In genomic region chr21:39321424-39321823, GRCh38 we compare ENCODE assay signal across 21 cellular contexts. TPM values are rescaled to one million over a fixed set of nuclear protein-coding genes. Genes with fewer than 3 reads are reported as not detected.
A peak's percentile ranks its signal among the peaks of the same experiment; 100 is the strongest.
DNase-seq lines count a peak whose midpoint lies in the region; ATAC-seq and TF ChIP-seq lines count a peak whose summit lies in the region.
"Had no signal": no experiment of that assay in that cellular context is flagged by ENCODE, and none has a peak within 500 bp of the region (broad histone marks: within the 10 kb centered on the region; RNA-seq: fewer than 3 reads in every experiment).

No MANE protein-coding gene starts in this region.

- H4K20me1 ChIP-seq in OCI-LY7 (ENCODE audit: insufficient read depth, low read length), result no peaks in the 10 kb centered on the region
- H4K20me1 ChIP-seq in neural progenitor cell (ENCODE audit: low read depth), result no peaks in the 10 kb centered on the region

- intact Hi-C loops in OCI-LY7 (cut with micrococcal nuclease; ENCODE audit: unreplicated experiment) (no loop called here), head of caudate nucleus (cut with DNase I) (no loop called here), vagina (cut with DNase I) (no loop called here)

- H3K9me3 Mint-ChIP-seq in neural progenitor cell, result no peaks in the 10 kb centered on the region
- H3K9me3 Mint-ChIP-seq in activated T-cell treated with anti-CD3 and anti-CD28 coated beads, Interleukin-2, amount 50 U/mL, for 72 hours, result no peaks in the 10 kb centered on the region
- H3K9me3 Mint-ChIP-seq: activated CD4-positive, alpha-beta memory T cell treated with anti-CD3 and anti-CD28 coated beads, Interleukin-2, amount 10 ng/mL, durations not matched to agents 7 days and 5 days; activated naive CD8-positive, alpha-beta T cell treated with anti-CD3 and anti-CD28 coated beads, Interleukin-2, amount 50 U/mL, for 24 hours; natural killer cell treated with Interleukin-12 subunit alpha and Interleukin-12 subunit beta and Interleukin-15 and Interleukin-18, amount 100 ng/mL, for 72 hours had no signal

- H3K27ac ChIP-seq in OCI-LY7 (ENCODE audit: low read depth, low read length, poor library complexity, severe bottlenecking) (no peak overlapping the region), neural progenitor cell (no peak overlapping the region), vagina (no peak overlapping the region)
- H3K27ac ChIP-seq: left lung, parathyroid adenoma, thoracic aorta had no signal

- H3K4me3 Mint-ChIP-seq in neural progenitor cell, result no peak overlapping the region
- no peak overlapping the region for H3K4me3 Mint-ChIP-seq in activated T-cell treated with anti-CD3 and anti-CD28 coated beads, Interleukin-2, amount 50 U/mL, for 72 hours
- H3K4me3 Mint-ChIP-seq: activated CD4-positive, alpha-beta memory T cell treated with anti-CD3 and anti-CD28 coated beads, Interleukin-2, amount 10 ng/mL, durations not matched to agents 7 days and 5 days; activated naive CD8-positive, alpha-beta T cell treated with anti-CD3 and anti-CD28 coated beads, Interleukin-2, amount 50 U/mL, for 24 hours; CD14-positive monocyte; natural killer cell treated with Interleukin-12 subunit alpha and Interleukin-12 subunit beta and Interleukin-15 and Interleukin-18, amount 100 ng/mL, for 72 hours had no signal

- TF ChIP-seq POLR2A in vagina (IDR thresholded peaks at IDR 0.05), result no peak

- no peak overlapping the region for H3K9ac ChIP-seq in neural progenitor cell
- H3K9ac ChIP-seq: parathyroid adenoma had no signal

- TF ChIP-seq CTCF in OCI-LY7 (conservative IDR thresholded peaks at IDR 0.05; ENCODE audit: low read length) (no peak), epithelial cell of esophagus (IDR thresholded peaks at IDR 0.05; ENCODE audit: insufficient read depth, low read depth, low read length, missing control alignments) (no peak), neural progenitor cell (IDR thresholded peaks at IDR 0.05) (no peak), vagina (IDR thresholded peaks at IDR 0.05) (no peak)

- H3K27me3 ChIP-seq in neural progenitor cell (no peaks in the 10 kb centered on the region), vagina (no peaks in the 10 kb centered on the region)
- H3K27me3 ChIP-seq: left lung, right atrium auricular region had no signal

- H2AFZ ChIP-seq in OCI-LY7 (ENCODE audit: low read length) (peak overlapping the region; percentile 27; the same call in 1 of the 2 replicates), neural progenitor cell (replicated peaks) (no peak overlapping the region)
- H2AFZ ChIP-seq: parathyroid adenoma had no signal

- H3K79me2 ChIP-seq in OCI-LY7 (ENCODE audit: insufficient read depth, low read depth, low read length), result no peaks in the 10 kb centered on the region
- no peaks in the 10 kb centered on the region for H3K79me2 ChIP-seq in neural progenitor cell (ENCODE audit: low read depth)
- H3K79me2 ChIP-seq: parathyroid adenoma had no signal

- POLR2A ChIA-PET in OCI-LY7 (lab: Charles Lee), result interaction anchor here (0.7 kb wide), 1 partner anchor 41 kb away, joined by 5 read pairs; no protein-coding TSS in a partner anchor

- no peaks in the 10 kb centered on the region for H3K9me2 ChIP-seq in OCI-LY7 (ENCODE audit: insufficient read depth, low read length)

- peaks cover 6% of the 10 kb centered on the region for H3K36me3 Mint-ChIP-seq in neural progenitor cell
- H3K36me3 Mint-ChIP-seq in activated T-cell treated with anti-CD3 and anti-CD28 coated beads, Interleukin-2, amount 50 U/mL, for 72 hours (ENCODE audit: insufficient read depth in 2 of 2), result no peaks in the 10 kb centered on the region
- H3K36me3 Mint-ChIP-seq: CD14-positive monocyte; natural killer cell treated with Interleukin-12 subunit alpha and Interleukin-12 subunit beta and Interleukin-15 and Interleukin-18, amount 100 ng/mL, for 72 hours had no signal

- peak overlapping the region; percentile 0 for H3K27ac Mint-ChIP-seq in neural progenitor cell
- no peak overlapping the region for H3K27ac Mint-ChIP-seq in activated T-cell treated with anti-CD3 and anti-CD28 coated beads, Interleukin-2, amount 50 U/mL, for 72 hours
- H3K27ac Mint-ChIP-seq: activated CD4-positive, alpha-beta memory T cell treated with anti-CD3 and anti-CD28 coated beads, Interleukin-2, amount 10 ng/mL, durations not matched to agents 7 days and 5 days; activated naive CD8-positive, alpha-beta T cell treated with anti-CD3 and anti-CD28 coated beads, Interleukin-2, amount 50 U/mL, for 24 hours; natural killer cell treated with Interleukin-12 subunit alpha and Interleukin-12 subunit beta and Interleukin-15 and Interleukin-18, amount 100 ng/mL, for 72 hours had no signal

- peaks cover 7% of the 10 kb centered on the region for H3K27me3 Mint-ChIP-seq in neural progenitor cell (ENCODE audit: insufficient read depth, low read depth)
- H3K27me3 Mint-ChIP-seq in activated T-cell treated with anti-CD3 and anti-CD28 coated beads, Interleukin-2, amount 50 U/mL, for 72 hours (ENCODE audit: low read depth), result no peaks in the 10 kb centered on the region
- H3K27me3 Mint-ChIP-seq: activated naive CD8-positive, alpha-beta T cell treated with anti-CD3 and anti-CD28 coated beads, Interleukin-2, amount 50 U/mL, for 24 hours had no signal

- peak; percentile 78 for DNase-seq in ELF-1 (ENCODE audit: low read depth, low spot score)
- no peak for DNase-seq in OCI-LY7 (ENCODE audit: low spot score)
- DNase-seq in epithelial cell of esophagus (ENCODE audit: low read depth), result peak; percentile 72
- no peak for DNase-seq in neural progenitor cell (ENCODE audit: low spot score)
- no peak for DNase-seq in NCI-H82 treated with DMSO at 0.1 percent for 48 hours (lab: John Stamatoyannopoulos, UW; ENCODE audit: unreplicated experiment)
- no peak for DNase-seq in head of caudate nucleus
- no peak for DNase-seq in vagina (ENCODE audit: extremely low spot score in 2 of 2)
- DNase-seq in activated T-cell treated with anti-CD3 and anti-CD28 coated beads, Interleukin-2, amount 50 U/mL, for 72 hours, result no peak
- DNase-seq: activated CD4-positive, alpha-beta memory T cell treated with anti-CD3 and anti-CD28 coated beads, Interleukin-2, amount 10 ng/mL, durations not matched to agents 7 days and 5 days; activated effector memory CD4-positive, alpha-beta T cell treated with anti-CD3 and anti-CD28 coated beads, Interleukin-2, amount 50 U/mL, for 16 hours; activated naive CD8-positive, alpha-beta T cell treated with anti-CD3 and anti-CD28 coated beads, Interleukin-2, amount 50 U/mL, for 24 hours; left lung; NCI-H1694; NCI-H2171; NCI-H526 treated with DMSO at 0.1 percent for 48 hours; stimulated activated naive CD8-positive, alpha-beta T cell treated with anti-CD3 and anti-CD28 coated beads, Interleukin-15, Interleukin-2, amounts not matched to agents 100 U/mL and 50 U/mL, for 24 hours had no signal

- no peak for ATAC-seq in activated T-cell treated with anti-CD3 and anti-CD28 coated beads, Interleukin-2, amount 50 U/mL, for 72 hours (replicated peaks in 1 of 2)
- ATAC-seq: activated naive CD8-positive, alpha-beta T cell treated with anti-CD3 and anti-CD28 coated beads, Interleukin-2, amount 50 U/mL, for 24 hours; left lung; natural killer cell treated with Interleukin-12 subunit alpha and Interleukin-12 subunit beta and Interleukin-15 and Interleukin-18, amount 100 ng/mL, for 72 hours; stimulated activated naive CD8-positive, alpha-beta T cell treated with anti-CD3 and anti-CD28 coated beads, Interleukin-15, Interleukin-2, amounts not matched to agents 100 U/mL and 50 U/mL, for 24 hours had no signal

- H3K9me3 ChIP-seq in OCI-LY7 (ENCODE audit: low read length) (peaks cover 3% of the 10 kb centered on the region; the same call in 1 of the 2 replicates), neural progenitor cell (ENCODE audit: low read depth) (no peaks in the 10 kb centered on the region), vagina (no peaks in the 10 kb centered on the region)
- H3K9me3 ChIP-seq: left lung, right atrium auricular region, thoracic aorta had no signal

- no peak overlapping the region for H3K4me2 ChIP-seq in OCI-LY7 (ENCODE audit: low read length)
- no peak overlapping the region for H3K4me2 ChIP-seq in neural progenitor cell

- H3K4me1 Mint-ChIP-seq in neural progenitor cell, result peaks cover 4% of the 10 kb centered on the region
- H3K4me1 Mint-ChIP-seq in activated T-cell treated with anti-CD3 and anti-CD28 coated beads, Interleukin-2, amount 50 U/mL, for 72 hours (ENCODE audit: low read depth), result peaks cover 7% of the 10 kb centered on the region
- H3K4me1 Mint-ChIP-seq: activated CD4-positive, alpha-beta memory T cell treated with anti-CD3 and anti-CD28 coated beads, Interleukin-2, amount 10 ng/mL, durations not matched to agents 7 days and 5 days; activated naive CD8-positive, alpha-beta T cell treated with anti-CD3 and anti-CD28 coated beads, Interleukin-2, amount 50 U/mL, for 24 hours had no signal

- BruUV-seq in OCI-LY7 (replicated peaks; lab: Mats Ljungman, UMichigan), result no TSS peak

- H3F3A ChIP-seq in neural progenitor cell (ENCODE audit: low read depth), result no peaks in the 10 kb centered on the region

- no peak overlapping the region for H3K4me3 ChIP-seq in OCI-LY7 (ENCODE audit: low read depth, low read length, poor library complexity, severe bottlenecking)
- no peak overlapping the region for H3K4me3 ChIP-seq in epithelial cell of esophagus (ENCODE audit: low read length)
- no peak overlapping the region for H3K4me3 ChIP-seq in neural progenitor cell
- H3K4me3 ChIP-seq in vagina, result no peak overlapping the region
- H3K4me3 ChIP-seq: left lung, right atrium auricular region, thoracic aorta had no signal

- CTCF ChIA-PET in OCI-LY7 (lab: Charles Lee; ENCODE audit: unreplicated experiment), result no interaction called here

- H3K4me1 ChIP-seq in OCI-LY7 (ENCODE audit: insufficient read depth, low read length, poor library complexity, severe bottlenecking) (peaks cover 68% of the 10 kb centered on the region), neural progenitor cell (no peaks in the 10 kb centered on the region), vagina (no peaks in the 10 kb centered on the region)
- H3K4me1 ChIP-seq: left lung, parathyroid adenoma had no signal

- H3K36me3 ChIP-seq in OCI-LY7 (ENCODE audit: insufficient read depth, low read length) (no peaks in the 10 kb centered on the region), neural progenitor cell (no peaks in the 10 kb centered on the region), vagina (no peaks in the 10 kb centered on the region)
- H3K36me3 ChIP-seq: left lung, right atrium auricular region, thoracic aorta had no signal

RNA-seq across cellular contexts. Expression of gene BRWD1, which starts 8.0 kb away (rescaled TPM):
- total RNA-seq in OCI-LY7 (2014; rRNA removed; shearing (Covaris generic)), result 39.1 and 53.2 TPM in 2 replicates
- 61.7 and 68.6 TPM in 2 replicates for total RNA-seq in OCI-LY7 (2022)
- total RNA-seq in neural progenitor cell (ENCODE audit: low replicate concordance), result 85.0 and 130 TPM in 2 replicates
- 62.1 TPM for total RNA-seq in vagina
- total RNA-seq in activated T-cell treated with anti-CD3 and anti-CD28 coated beads, Interleukin-2, amount 50 U/mL, for 72 hours, result 10 to 100 TPM; 44.8 to 45.2 TPM

RNA-seq across cellular contexts. Expression of gene HMGN1, which starts 27.5 kb away (rescaled TPM):
- 264 and 349 TPM in 2 replicates for total RNA-seq in OCI-LY7 (2014; rRNA removed; shearing (Covaris generic))
- total RNA-seq in OCI-LY7 (2022), result 492 and 532 TPM in 2 replicates
- 516 and 903 TPM in 2 replicates for total RNA-seq in neural progenitor cell (ENCODE audit: low replicate concordance)
- total RNA-seq in vagina, result 82.0 TPM
- 100 to 1,000 TPM; 353 to 399 TPM for total RNA-seq in activated T-cell treated with anti-CD3 and anti-CD28 coated beads, Interleukin-2, amount 50 U/mL, for 72 hours

Comparison
In these comparisons a context has a peak if more than half of its experiments do, and no peak if none do; other contexts are left out.
1. DNase-seq: peak in ELF-1 (single experiment) and epithelial cell of esophagus (single experiment); none in OCI-LY7 (single experiment), neural progenitor cell (single experiment), NCI-H82 treated with DMSO at 0.1 percent for 48 hours (single experiment), head of caudate nucleus (0 of 42), vagina (0 of 2) and activated T-cell treated with anti-CD3 and anti-CD28 coated beads, Interleukin-2, amount 50 U/mL, for 72 hours (0 of 2).